In the genomic region with DNA sequence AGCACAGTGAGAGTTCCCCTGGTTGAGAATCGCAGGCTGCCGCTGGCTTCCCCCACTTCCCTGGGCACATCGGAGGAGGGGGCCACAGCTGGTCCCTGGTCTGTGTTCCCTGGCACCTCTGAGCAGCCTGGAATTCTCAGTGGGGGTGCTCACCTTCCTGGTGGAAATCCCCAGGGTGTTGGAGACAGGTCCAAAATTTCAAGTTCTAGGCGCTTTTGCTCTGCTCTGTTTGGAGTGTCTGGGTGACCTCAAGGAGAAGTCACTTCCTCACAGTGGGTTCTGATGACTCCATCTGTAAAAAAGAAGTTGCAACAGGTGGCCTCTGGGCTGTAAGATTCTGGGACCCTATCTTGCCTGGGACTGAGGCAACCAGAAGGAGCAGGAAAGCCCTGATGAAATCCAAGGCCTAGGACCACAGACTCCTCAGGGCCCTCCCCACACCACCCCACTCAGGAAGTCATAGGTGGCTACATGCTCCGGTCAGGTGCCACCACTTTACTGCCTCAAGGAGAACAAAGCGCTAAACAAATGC, we compare ENCODE assay signal across 8 cellular contexts. TPM values are rescaled to one million over a fixed set of nuclear protein-coding genes. Genes with fewer than 3 reads are reported as not detected.
DNase-seq lines count a peak whose midpoint lies in the region; ATAC-seq lines count a peak whose summit lies in the region.

A gene with protein sequence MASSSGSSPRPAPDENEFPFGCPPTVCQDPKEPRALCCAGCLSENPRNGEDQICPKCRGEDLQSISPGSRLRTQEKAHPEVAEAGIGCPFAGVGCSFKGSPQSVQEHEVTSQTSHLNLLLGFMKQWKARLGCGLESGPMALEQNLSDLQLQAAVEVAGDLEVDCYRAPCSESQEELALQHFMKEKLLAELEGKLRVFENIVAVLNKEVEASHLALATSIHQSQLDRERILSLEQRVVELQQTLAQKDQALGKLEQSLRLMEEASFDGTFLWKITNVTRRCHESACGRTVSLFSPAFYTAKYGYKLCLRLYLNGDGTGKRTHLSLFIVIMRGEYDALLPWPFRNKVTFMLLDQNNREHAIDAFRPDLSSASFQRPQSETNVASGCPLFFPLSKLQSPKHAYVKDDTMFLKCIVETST (minus strand): TSS at position 400 of the 532 bp plus-strand sequence. CDS start 721 bp downstream, outside the sequence.

- no peak within 1 kb of the TSS for H3K9ac ChIP-seq in neuronal stem cell (ENCODE audit: low read depth, low read length, poor library complexity)

- H3K23ac ChIP-seq in neuronal stem cell (ENCODE audit: low read depth, low read length, poor library complexity) = no peak within 1 kb of the TSS

- H3K4me3 Mint-ChIP-seq in CD4-positive, CD25-positive, alpha-beta regulatory T cell = peak within 1 kb of the TSS; percentile 95 to 99 (median 95)
- peak within 1 kb of the TSS; percentile 93 for H3K4me3 Mint-ChIP-seq in activated naive CD8-positive, alpha-beta T cell treated with anti-CD3 and anti-CD28 coated beads for 36 hours

- peak within 1 kb of the TSS; percentile 32 for H2AFZ ChIP-seq in neuronal stem cell (ENCODE audit: low read length)

- H3K27ac Mint-ChIP-seq in CD4-positive, CD25-positive, alpha-beta regulatory T cell = peak within 1 kb of the TSS; percentile 95 to 100 (median 97)
- peak within 1 kb of the TSS; percentile 93 for H3K27ac Mint-ChIP-seq in activated naive CD8-positive, alpha-beta T cell treated with anti-CD3 and anti-CD28 coated beads for 36 hours

- H3K9me3 ChIP-seq in CD4-positive, CD25-positive, alpha-beta regulatory T cell (ENCODE audit: control insufficient read depth in 2 of 2, low read length in 2 of 2) = no peaks in the 10 kb centered on the region
- H3K9me3 ChIP-seq in neuronal stem cell (replicated peaks in 1 of 2; ENCODE audit: control insufficient read depth in 2 of 2, insufficient read depth in 1 of 2, low read depth in 1 of 2, low read length in 2 of 2) = peaks cover 0 to 4% of the 10 kb centered on the region in 2 donors

- no CpG with 5 or more reads among the region's 6 CpGs for WGBS in neuronal stem cell (ENCODE audit: extremely low coverage in 2 of 2, insufficient read length in 2 of 2, insufficient replicate concordance in 1 of 2), 2 donors

- peaks cover 15 to 81% (median 50%) of the 10 kb centered on the region in 4 donors for H3K4me1 Mint-ChIP-seq in CD4-positive, CD25-positive, alpha-beta regulatory T cell
- H3K4me1 Mint-ChIP-seq in activated naive CD8-positive, alpha-beta T cell treated with anti-CD3 and anti-CD28 coated beads for 36 hours = peaks cover 75% of the 10 kb centered on the region

- no peak within 1 kb of the TSS for H3K4ac ChIP-seq in neuronal stem cell (ENCODE audit: low read length)

- in situ Hi-C loops in KBM-7 (cut with MboI; ENCODE audit: low pct_unique_long_range_greater_than_20kb, low sequenced_read_pairs) = no loop called here

- H3K36me3 Mint-ChIP-seq in CD4-positive, CD25-positive, alpha-beta regulatory T cell = peaks cover 41% of the 10 kb centered on the region
- peaks cover 71% of the 10 kb centered on the region for H3K36me3 Mint-ChIP-seq in activated naive CD8-positive, alpha-beta T cell treated with anti-CD3 and anti-CD28 coated beads for 36 hours

- no peak within 1 kb of the TSS for H3K14ac ChIP-seq in neuronal stem cell (ENCODE audit: low read length)

- no peak within 1 kb of the TSS for H4K91ac ChIP-seq in neuronal stem cell (ENCODE audit: low read depth, low read length, poor library complexity)

- no peak within 1 kb of the TSS for H3K18ac ChIP-seq in neuronal stem cell (ENCODE audit: low read length)

- H3K4me1 ChIP-seq in CD4-positive, CD25-positive, alpha-beta regulatory T cell (ENCODE audit: control insufficient read depth, insufficient read depth, low read length, poor library complexity, severe bottlenecking) = peaks cover 96% of the 10 kb centered on the region
- H3K4me1 ChIP-seq in neuronal stem cell (ENCODE audit: control insufficient read depth in 2 of 2, insufficient read depth in 1 of 2, low read depth in 1 of 2, low read length in 2 of 2) = peaks cover 7 to 9% of the 10 kb centered on the region in 2 donors

- peak within 1 kb of the TSS; percentile 44 for H2AK5ac ChIP-seq in neuronal stem cell (ENCODE audit: low read depth, low read length)

- DNase-seq in CD4-positive, CD25-positive, alpha-beta regulatory T cell = peak in 2 of 3 donors; percentile 51 to 73
- DNase-seq in KBM-7 (peak; percentile 43), neuronal stem cell (ENCODE audit: low spot score) (no peak), NCI-H128 (lab: John Stamatoyannopoulos, UW; ENCODE audit: unreplicated experiment) (no peak), DMS114 treated with DMSO at 0.1 percent for 48 hours (lab: John Stamatoyannopoulos, UW; ENCODE audit: unreplicated experiment) (no peak)
- no peak for DNase-seq in activated naive CD8-positive, alpha-beta T cell treated with anti-CD3 and anti-CD28 coated beads for 36 hours

- H3K4me2 ChIP-seq in neuronal stem cell (ENCODE audit: insufficient read depth, low read length, poor library complexity, severe bottlenecking) = no peak within 1 kb of the TSS

- H3K27ac ChIP-seq in CD4-positive, CD25-positive, alpha-beta regulatory T cell (ENCODE audit: insufficient read depth, low read length, poor library complexity, severe bottlenecking) = peak within 1 kb of the TSS; percentile 99
- no peak within 1 kb of the TSS for H3K27ac ChIP-seq in neuronal stem cell (replicated peaks; ENCODE audit: low read length)

- H2BK12ac ChIP-seq in neuronal stem cell (ENCODE audit: low read length) = no peak within 1 kb of the TSS

- peaks cover 23% of the 10 kb centered on the region for H3K36me3 ChIP-seq in CD4-positive, CD25-positive, alpha-beta regulatory T cell (ENCODE audit: control insufficient read depth, insufficient read depth, low read length)
- H3K36me3 ChIP-seq in neuronal stem cell (replicated peaks in 1 of 2; ENCODE audit: control insufficient read depth in 2 of 2, insufficient read depth in 2 of 2, low read length in 2 of 2) = no peaks in the 10 kb centered on the region

- H4K8ac ChIP-seq in neuronal stem cell (ENCODE audit: low read depth, low read length) = peak within 1 kb of the TSS; percentile 78

- ATAC-seq in CD4-positive, CD25-positive, alpha-beta regulatory T cell (ENCODE audit: low read depth in 2 of 2) = peak; percentile 26 to 35
- ATAC-seq in GM21360 (IDR thresholded peaks at IDR 0.05; ENCODE audit: unreplicated experiment) (peak; percentile 11), GM21576 (IDR thresholded peaks at IDR 0.05; ENCODE audit: unreplicated experiment) (no peak)

- no peaks in the 10 kb centered on the region for H3K79me1 ChIP-seq in neuronal stem cell (ENCODE audit: low read depth, low read length)

- H3K27me3 ChIP-seq in CD4-positive, CD25-positive, alpha-beta regulatory T cell (ENCODE audit: control insufficient read depth, insufficient read depth, low read length) = no peaks in the 10 kb centered on the region
- H3K27me3 ChIP-seq in neuronal stem cell (ENCODE audit: control insufficient read depth in 3 of 3, insufficient read depth in 3 of 3, low read depth in 1 of 3, low read length in 3 of 3) = peaks cover 0 to 24% (median 0%) of the 10 kb centered on the region in 3 experiments

- peak within 1 kb of the TSS; percentile 96 for H3K4me3 ChIP-seq in CD4-positive, CD25-positive, alpha-beta regulatory T cell (ENCODE audit: low read depth, low read length)
- no peak within 1 kb of the TSS for H3K4me3 ChIP-seq in neuronal stem cell (ENCODE audit: low read length in 2 of 2)

- no peak within 1 kb of the TSS for H2BK120ac ChIP-seq in neuronal stem cell (ENCODE audit: low read depth, low read length)

- no peaks in the 10 kb centered on the region for H3K27me3 Mint-ChIP-seq in CD4-positive, CD25-positive, alpha-beta regulatory T cell
- no peaks in the 10 kb centered on the region for H3K27me3 Mint-ChIP-seq in activated naive CD8-positive, alpha-beta T cell treated with anti-CD3 and anti-CD28 coated beads for 36 hours

- H2BK15ac ChIP-seq in neuronal stem cell (ENCODE audit: low read length) = no peak within 1 kb of the TSS

- H2BK5ac ChIP-seq in neuronal stem cell (ENCODE audit: low read length) = no peak within 1 kb of the TSS

- no peaks in the 10 kb centered on the region for H3K9me3 Mint-ChIP-seq in CD4-positive, CD25-positive, alpha-beta regulatory T cell
- H3K9me3 Mint-ChIP-seq in activated naive CD8-positive, alpha-beta T cell treated with anti-CD3 and anti-CD28 coated beads for 36 hours = peaks cover 1% of the 10 kb centered on the region

RNA-seq across cellular contexts. Expression of the gene that starts here (rescaled TPM):
- 167 TPM for total RNA-seq in CD4-positive, CD25-positive, alpha-beta regulatory T cell
- polyA plus RNA-seq in CD4-positive, CD25-positive, alpha-beta regulatory T cell = 10 to 100 TPM; 13.5 to 18.7 (median 16.5) TPM
- total RNA-seq in activated naive CD8-positive, alpha-beta T cell treated with anti-CD3 and anti-CD28 coated beads for 36 hours = 100 to 1,000 TPM; 169 to 170 TPM
- 2.0 TPM for polyA plus RNA-seq in neuronal stem cell (2013, experiment 1 of 2)
- 2.0 TPM for polyA plus RNA-seq in neuronal stem cell (2013, experiment 2 of 2)

Comparison
In these comparisons a context has a peak if more than half of its experiments do, and no peak if none do; other contexts are left out.
1. DNase-seq: peak in CD4-positive, CD25-positive, alpha-beta regulatory T cell (2 of 3) and KBM-7 (single experiment); none in activated naive CD8-positive, alpha-beta T cell treated with anti-CD3 and anti-CD28 coated beads for 36 hours (single experiment), neuronal stem cell (single experiment), NCI-H128 (single experiment) and DMS114 treated with DMSO at 0.1 percent for 48 hours (single experiment).